8 cellular contexts compared by ENCODE assay signal in genomic region chr6:30344191-30344867, GRCh38. TPM values are rescaled to one million over a fixed set of nuclear protein-coding genes. Genes with fewer than 3 reads are reported as not detected.
DNase-seq lines count a peak whose midpoint lies in the region; ATAC-seq and TF ChIP-seq lines count a peak whose summit lies in the region.

No MANE protein-coding gene starts in this region.

- H3K4me3 ChIP-seq in heart right ventricle (peak overlapping the region in 7 of 10 donors; percentile 73 to 95 (median 89)), mucosa of stomach (ENCODE audit: low read length) (peak overlapping the region; percentile 44), uterus (peak overlapping the region in 1 of 2 donors; percentile 99)

- H3K27me3 ChIP-seq in heart right ventricle (no peaks in the 10 kb centered on the region), mucosa of stomach (ENCODE audit: control insufficient read depth, insufficient read depth, low read length) (no peaks in the 10 kb centered on the region), uterus (no peaks in the 10 kb centered on the region)

- whole genome bisulfite sequencing in heart right ventricle, 2 donors: 59 to 64% methylated on average over 4 of the region's 4 CpGs

- H3K9me3 ChIP-seq in heart right ventricle (no peaks in the 10 kb centered on the region), mucosa of stomach (ENCODE audit: control insufficient read depth, low read length) (no peaks in the 10 kb centered on the region), uterus (no peaks in the 10 kb centered on the region)

- no peak for TF ChIP-seq CTCF in heart right ventricle (IDR thresholded peaks at IDR 0.05)
- TF ChIP-seq CTCF in uterus (IDR thresholded peaks at IDR 0.05): no peak

- H3K4me1 ChIP-seq in heart right ventricle (peaks cover 0 to 16% (median 10%) of the 10 kb centered on the region in 9 donors), mucosa of stomach (ENCODE audit: control insufficient read depth, insufficient read depth, low read length) (peaks cover 4% of the 10 kb centered on the region), uterus (no peaks in the 10 kb centered on the region)

- H3K27ac ChIP-seq in heart right ventricle (peak overlapping the region in 6 of 10 donors; percentile 70 to 92 (median 89)), angular gyrus (ENCODE audit: low read depth, low read length) (peak overlapping the region; percentile 78), uterus (peak overlapping the region; percentile 92 to 94)

- H3K9ac ChIP-seq in mucosa of stomach (ENCODE audit: low read length): peak overlapping the region; percentile 76

- H3K36me3 ChIP-seq in heart right ventricle (peaks cover 0 to 70% (median 12%) of the 10 kb centered on the region in 9 donors), mucosa of stomach (ENCODE audit: control insufficient read depth, insufficient read depth, low read length) (no peaks in the 10 kb centered on the region), uterus (no peaks in the 10 kb centered on the region)

- ATAC-seq in heart right ventricle (no peak), Right ventricle myocardium superior (ENCODE audit: poor library complexity) (no peak)

- no peak for TF ChIP-seq POLR2A in uterus (IDR thresholded peaks at IDR 0.05)

- no peak for DNase-seq in heart right ventricle
- DNase-seq in Right ventricle myocardium superior: no peak
- no peak for DNase-seq in uterus
- DNase-seq in activated effector memory CD4-positive, alpha-beta T cell treated with anti-CD3 and anti-CD28 coated beads, Interleukin-2, amount 50 U/mL, for 16 hours: no peak
- DNase-seq in RPMI8226: no peak
- DNase-seq in activated CD8-positive, alpha-beta memory T cell treated with anti-CD3 and anti-CD28 coated beads, Interleukin-2, amount 50 U/mL, for 4 hours: no peak

- intact Hi-C loops in heart right ventricle (cut with DNase I): no loop called here
- intact Hi-C loops in Right ventricle myocardium superior (cut with DNase I): no loop called here
- intact Hi-C loops in uterus (cut with DNase I; ENCODE audit: low total_unique reads): no loop called here

RNA-seq across cellular contexts. Expression of gene RPP21, which starts 0.6 kb away (rescaled TPM):
- total RNA-seq in heart right ventricle (10 to 100 TPM; 16.2 to 29.1 (median 23.8) TPM), Right ventricle myocardium superior (25.4 TPM), uterus (100 to 1,000 TPM in 1 of 4 donors, 10 to 100 TPM in 3; 12.9 to 220 (median 66.1) TPM)
- 100 to 1,000 TPM in 1 of 2 donors, 10 to 100 TPM in 1; 96.6 to 113 TPM for polyA plus RNA-seq in heart right ventricle

RNA-seq across cellular contexts. Expression of gene TRIM39, which starts 17.6 kb away (rescaled TPM):
- total RNA-seq in heart right ventricle (10 to 100 TPM in 2 of 10 donors, 1 to 10 TPM in 8; 6.3 to 10.6 (median 8.8) TPM), Right ventricle myocardium superior (6.2 TPM), uterus (10 to 100 TPM in 3 of 4 donors, 1 to 10 TPM in 1; 3.2 to 29.7 (median 18.7) TPM)
- polyA plus RNA-seq in heart right ventricle: 1 to 10 TPM; 5.2 to 7.6 TPM
